Comparison of ENCODE assay signal across 8 cellular contexts in genomic region chr17:1882836-1883235, GRCh38. TPM values are rescaled to one million over a fixed set of nuclear protein-coding genes. Genes with fewer than 3 reads are reported as not detected.
A peak's percentile ranks its signal among the peaks of the same experiment; 100 is the strongest.
DNase-seq lines count a peak whose midpoint lies in the region; ATAC-seq and TF ChIP-seq lines count a peak whose summit lies in the region.

No MANE protein-coding gene starts in this region.

- no peaks in the 10 kb centered on the region for H3K9me3 ChIP-seq in tibial artery

- H3K27ac Mint-ChIP-seq in activated T-cell treated with anti-CD3 and anti-CD28 coated beads, Interleukin-2, amount 50 U/mL, for 72 hours: no peak overlapping the region

- H3K27me3 ChIP-seq in KMS-11 (ENCODE audit: insufficient read depth, low read depth) (no peaks in the 10 kb centered on the region), tibial artery (no peaks in the 10 kb centered on the region)

- no peaks in the 10 kb centered on the region for H3K27me3 Mint-ChIP-seq in activated T-cell treated with anti-CD3 and anti-CD28 coated beads, Interleukin-2, amount 50 U/mL, for 72 hours (ENCODE audit: low read depth)

- H3K4me1 ChIP-seq in KMS-11 (ENCODE audit: low read depth, poor library complexity, severe bottlenecking): no peaks in the 10 kb centered on the region
- H3K4me1 ChIP-seq in tibial artery: no peaks in the 10 kb centered on the region

- H3K9me3 Mint-ChIP-seq in activated T-cell treated with anti-CD3 and anti-CD28 coated beads, Interleukin-2, amount 50 U/mL, for 72 hours: no peaks in the 10 kb centered on the region

- peak; percentile 38 for DNase-seq in DMS 273 (lab: John Stamatoyannopoulos, UW; ENCODE audit: unreplicated experiment)
- no peak for DNase-seq in DMS 273 treated with DMSO at 0.1 percent for 48 hours (lab: John Stamatoyannopoulos, UW)
- peak; percentile 22 to 27 for DNase-seq in activated T-cell treated with anti-CD3 and anti-CD28 coated beads, Interleukin-2, amount 50 U/mL, for 72 hours
- peak; percentile 7 for DNase-seq in iPS DF 19.7 (ENCODE audit: low read depth, low spot score)
- no peak for DNase-seq in tibial artery
- DNase-seq in midbrain (lab: John Stamatoyannopoulos, UW): no peak

- no peak overlapping the region for H3K4me3 Mint-ChIP-seq in activated T-cell treated with anti-CD3 and anti-CD28 coated beads, Interleukin-2, amount 50 U/mL, for 72 hours

- no peaks in the 10 kb centered on the region for H3K4me1 Mint-ChIP-seq in activated T-cell treated with anti-CD3 and anti-CD28 coated beads, Interleukin-2, amount 50 U/mL, for 72 hours (ENCODE audit: low read depth)

- H3K4me2 ChIP-seq in KMS-11: no peak overlapping the region

- H2AFZ ChIP-seq in KMS-11 (ENCODE audit: low read depth): no peak overlapping the region

- TF ChIP-seq CTCF in KMS-11 (conservative IDR thresholded peaks at IDR 0.05; ENCODE audit: low read depth, low read length) (peak; percentile 56), tibial artery (IDR thresholded peaks at IDR 0.05) (peak; percentile 34 to 37)

- no peak for ATAC-seq in activated T-cell treated with anti-CD3 and anti-CD28 coated beads, Interleukin-2, amount 50 U/mL, for 72 hours (replicated peaks in 1 of 2)
- no peak for ATAC-seq in GM21717 (IDR thresholded peaks at IDR 0.05; ENCODE audit: unreplicated experiment)

- H3K36me3 ChIP-seq in KMS-11 (ENCODE audit: insufficient read depth) (no peaks in the 10 kb centered on the region), tibial artery (peaks cover 79 to 100% (median 96%) of the 10 kb centered on the region in 3 donors)

- no peak overlapping the region for H3K9ac ChIP-seq in KMS-11

- H3K79me2 ChIP-seq in KMS-11 (ENCODE audit: insufficient read depth, low read depth): no peaks in the 10 kb centered on the region

- H4K20me1 ChIP-seq in KMS-11 (ENCODE audit: insufficient read depth): no peaks in the 10 kb centered on the region

- H3K36me3 Mint-ChIP-seq in activated T-cell treated with anti-CD3 and anti-CD28 coated beads, Interleukin-2, amount 50 U/mL, for 72 hours (ENCODE audit: insufficient read depth in 2 of 2): peaks cover 17 to 43% of the 10 kb centered on the region in 2 donors

- H3K4me3 ChIP-seq in KMS-11 (IDR thresholded peaks at IDR 0.05; ENCODE audit: insufficient read depth, low read depth, low read length) (no peak overlapping the region), tibial artery (no peak overlapping the region)

- intact Hi-C loops in tibial artery (cut with DNase I; ENCODE audit: low total_unique reads): no loop called here

- H3K27ac ChIP-seq in KMS-11 (no peak overlapping the region), tibial artery (no peak overlapping the region)

RNA-seq across cellular contexts. Expression of gene RPA1, which starts 53.0 kb away (rescaled TPM):
- 100 to 1,000 TPM; 178 to 211 TPM for total RNA-seq in activated T-cell treated with anti-CD3 and anti-CD28 coated beads, Interleukin-2, amount 50 U/mL, for 72 hours

RNA-seq across cellular contexts. Expression of gene SMYD4, which starts 53.1 kb away (rescaled TPM):
- 10 to 100 TPM; 23.0 to 30.6 TPM for total RNA-seq in activated T-cell treated with anti-CD3 and anti-CD28 coated beads, Interleukin-2, amount 50 U/mL, for 72 hours

Comparison
In these comparisons a context has a peak if more than half of its experiments do, and no peak if none do; other contexts are left out.
1. DNase-seq: peak in DMS 273 (single experiment), activated T-cell treated with anti-CD3 and anti-CD28 coated beads, Interleukin-2, amount 50 U/mL, for 72 hours (2 of 2) and iPS DF 19.7 (single experiment); none in DMS 273 treated with DMSO at 0.1 percent for 48 hours (single experiment), tibial artery (0 of 2) and midbrain (single experiment).